ENCODE assay signal across 25 cellular contexts in the genomic region with DNA sequence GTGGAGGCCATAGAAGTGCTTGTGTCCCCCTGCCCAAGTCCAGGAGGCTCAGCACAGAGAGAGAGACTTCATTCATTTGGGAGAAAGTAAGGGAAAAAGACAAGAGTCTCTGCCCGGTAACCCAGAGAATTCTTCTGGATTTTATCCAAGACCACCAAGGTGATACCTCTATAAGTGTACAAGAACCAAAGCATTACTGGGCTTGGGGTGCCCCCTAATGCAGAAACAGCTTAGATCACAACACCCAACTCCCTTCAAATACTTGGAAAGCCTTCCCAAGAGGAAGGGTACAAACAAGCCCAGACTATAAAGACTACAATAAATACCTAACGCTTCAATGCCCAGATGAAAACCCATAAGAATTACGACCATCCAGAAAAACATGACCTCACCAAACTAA.
DNase-seq lines count a peak whose midpoint lies in the region; ATAC-seq, FAIRE-seq and TF ChIP-seq lines count a peak whose summit lies in the region.
"Had no signal": no experiment of that assay in that cellular context is flagged by ENCODE, and none has a peak within 500 bp of the region (broad histone marks: within the 10 kb centered on the region; RNA-seq: fewer than 3 reads in every experiment).

No MANE protein-coding gene starts in this region.

- H3K4me3 ChIP-seq in HepG2 (replicated peaks in 1 of 3; ENCODE audit: insufficient read depth in 1 of 3, low read depth in 2 of 3, low read length in 3 of 3): no peak overlapping the region
- H3K4me3 ChIP-seq in right lobe of liver: no peak overlapping the region
- no peak overlapping the region for H3K4me3 ChIP-seq in endodermal cell (ENCODE audit: low read length)
- no peak overlapping the region for H3K4me3 ChIP-seq in dorsolateral prefrontal cortex
- H3K4me3 ChIP-seq: BLaER1, GM23248 had no signal

- TF ChIP-seq CTCF in HepG2 (CRISPR knock-in tag; IDR thresholded peaks at IDR 0.05) (0 out of 2 replicates have a peak, but pooled peaks have one; percentile 3), right lobe of liver (IDR thresholded peaks at IDR 0.05) (no peak), endodermal cell (conservative IDR thresholded peaks at IDR 0.05) (peak; percentile 68), progenitor cell of endocrine pancreas (IDR thresholded peaks at IDR 0.05; ENCODE audit: unreplicated experiment) (no peak), dorsolateral prefrontal cortex (IDR thresholded peaks at IDR 0.05 in 54 of 56, conservative IDR thresholded peaks at IDR 0.05 in 2 of 56; ENCODE audit: low read depth in 1 of 56, partially characterized antibody in 56 of 56) (no peak)

- H3K9me3 ChIP-seq in HepG2 (ENCODE audit: low read length) (peaks cover 26% of the 10 kb centered on the region), right lobe of liver (no peaks in the 10 kb centered on the region), endodermal cell (ENCODE audit: control insufficient read depth, low read length) (no peaks in the 10 kb centered on the region)
- H3K9me3 ChIP-seq: SK-N-SH had no signal

- H3K79me2 ChIP-seq in HepG2 (ENCODE audit: insufficient read depth, low read length): no peaks in the 10 kb centered on the region

- intact Hi-C loops in HepG2 (cut with micrococcal nuclease; ENCODE audit: unreplicated experiment): no loop called here
- intact Hi-C loops in right lobe of liver (cut with DNase I): no loop called here
- intact Hi-C loops in dorsolateral prefrontal cortex (cut with DNase I): no loop called here

- no peak for DNase-seq in HepG2 (ENCODE audit: low spot score)
- no peak for DNase-seq in right lobe of liver
- peak; percentile 60 for DNase-seq in endodermal cell
- DNase-seq in activated CD8-positive, alpha-beta memory T cell treated with anti-CD3 and anti-CD28 coated beads, Interleukin-2, amount 50 U/mL, for 4 hours: no peak
- DNase-seq in progenitor cell of endocrine pancreas (ENCODE audit: low spot score, unreplicated experiment): no peak
- no peak for DNase-seq in dorsolateral prefrontal cortex
- DNase-seq: CD4-positive, alpha-beta T cell; GM23248; HCEC 1CT; KBM-7; MV-4-11; NCI-H1105; NCI-H1436 treated with DMSO at 0.1 percent for 48 hours; NCI-H1930; NCI-H2107; NCI-H446; NCI-H526; SIG-M5; SK-N-SH; SW 1271 had no signal

- no peak overlapping the region for H3K9ac ChIP-seq in HepG2 (ENCODE audit: insufficient read depth, low read depth, low read length)
- H3K9ac ChIP-seq in endodermal cell (ENCODE audit: extremely low read depth, low read length, poor library complexity, severe bottlenecking): no peak overlapping the region
- H3K9ac ChIP-seq: BLaER1, GM23248, SK-N-SH had no signal

- in situ Hi-C loops in HepG2 (cut with HindIII; ENCODE audit: extremely low pct_ligation_motif_present, low pct_unique_long_range_greater_than_20kb): no loop called here

- no peaks in the 10 kb centered on the region for H3K27me3 ChIP-seq in HepG2 (ENCODE audit: control insufficient read depth in 1 of 2, insufficient read depth in 2 of 2, low read length in 2 of 2)
- H3K27me3 ChIP-seq in right lobe of liver: no peaks in the 10 kb centered on the region
- H3K27me3 ChIP-seq in endodermal cell (ENCODE audit: control insufficient read depth, insufficient read depth, low read length, poor library complexity, severe bottlenecking): no peaks in the 10 kb centered on the region
- no peaks in the 10 kb centered on the region for H3K27me3 ChIP-seq in dorsolateral prefrontal cortex
- H3K27me3 ChIP-seq: BLaER1 had no signal

- H3K27ac Mint-ChIP-seq in endodermal cell (no peak overlapping the region), progenitor cell of endocrine pancreas (no peak overlapping the region)
- H3K27ac Mint-ChIP-seq: CD4-positive, alpha-beta T cell; T-helper 1 cell treated with Interleukin-12 subunit alpha and Interleukin-12 subunit beta and Interleukin-4 antibody, amounts not matched to agents 30 μg/mL and 1 μg/mL, for 36 hours had no signal

- H3K4me3 Mint-ChIP-seq in endodermal cell: no peak overlapping the region
- H3K4me3 Mint-ChIP-seq in progenitor cell of endocrine pancreas (ENCODE audit: low read depth): no peak overlapping the region
- H3K4me3 Mint-ChIP-seq: CD4-positive, alpha-beta T cell; T-helper 1 cell treated with Interleukin-12 subunit alpha and Interleukin-12 subunit beta and Interleukin-4 antibody, amounts not matched to agents 30 μg/mL and 1 μg/mL, for 36 hours had no signal

- BruUV-seq in HepG2 (replicated peaks; lab: Mats Ljungman, UMichigan): no TSS peak

- no peak for FAIRE-seq in HepG2 (lab: Jason Lieb, UNC)
- FAIRE-seq: GM18507, RCC 7860 had no signal

- no peaks in the 10 kb centered on the region for H4K20me1 ChIP-seq in HepG2 (ENCODE audit: insufficient read depth, low read length)
- H4K20me1 ChIP-seq: BLaER1 had no signal

- H3K36me3 Mint-ChIP-seq in endodermal cell (ENCODE audit: low read depth): no peaks in the 10 kb centered on the region
- H3K36me3 Mint-ChIP-seq in progenitor cell of endocrine pancreas (ENCODE audit: insufficient read depth): no peaks in the 10 kb centered on the region

- H2AFZ ChIP-seq in HepG2 (ENCODE audit: low read length): no peak overlapping the region
- H2AFZ ChIP-seq: GM23248 had no signal

- POLR2A ChIA-PET in HepG2 (lab: Yijun Ruan, JAX): no interaction called here

- CTCF ChIA-PET in HepG2 (lab: Yijun Ruan, JAX; ENCODE audit: low intra/inter-chr PET ratio, low total read pairs): no interaction called here

- H3K4me1 Mint-ChIP-seq in endodermal cell (peaks cover 6% of the 10 kb centered on the region), progenitor cell of endocrine pancreas (ENCODE audit: low read depth) (no peaks in the 10 kb centered on the region)

- TF ChIP-seq POLR2A in HepG2 (IDR thresholded peaks at IDR 0.05; ENCODE audit: insufficient read depth in 1 of 2, low read depth in 2 of 2, low read length in 2 of 2) (no peak), right lobe of liver (IDR thresholded peaks at IDR 0.05) (no peak)

- H3K27ac ChIP-seq in HepG2 (ENCODE audit: extremely low read length, insufficient read depth, low read length) (no peak overlapping the region), right lobe of liver (no peak overlapping the region), endodermal cell (ENCODE audit: low read depth, low read length) (no peak overlapping the region), dorsolateral prefrontal cortex (no peak overlapping the region)
- H3K27ac ChIP-seq: BLaER1, GM23248 had no signal

- TF ChIP-seq EP300 in HepG2 (IDR thresholded peaks at IDR 0.05; ENCODE audit: low read depth in 2 of 2, low read length in 2 of 2): no peak
- TF ChIP-seq EP300 in HepG2 (CRISPR knock-in tag; IDR thresholded peaks at IDR 0.05; ENCODE audit: borderline replicate concordance): no peak
- no peak for TF ChIP-seq EP300 in Ishikawa (IDR thresholded peaks at IDR 0.05; ENCODE audit: borderline replicate concordance)

- H3K36me3 ChIP-seq in HepG2 (replicated peaks in 1 of 2; ENCODE audit: control insufficient read depth in 1 of 2, insufficient read depth in 2 of 2, low read length in 2 of 2): no peaks in the 10 kb centered on the region
- H3K36me3 ChIP-seq in right lobe of liver: no peaks in the 10 kb centered on the region
- no peaks in the 10 kb centered on the region for H3K36me3 ChIP-seq in endodermal cell (ENCODE audit: control insufficient read depth, insufficient read depth, low read length)
- H3K36me3 ChIP-seq: BLaER1 had no signal

- H3K27me3 Mint-ChIP-seq in endodermal cell (ENCODE audit: insufficient read depth) (no peaks in the 10 kb centered on the region), progenitor cell of endocrine pancreas (no peaks in the 10 kb centered on the region)
- H3K27me3 Mint-ChIP-seq: CD4-positive, alpha-beta T cell had no signal

- no peaks in the 10 kb centered on the region for H3K9me3 Mint-ChIP-seq in endodermal cell
- peaks cover 14% of the 10 kb centered on the region for H3K9me3 Mint-ChIP-seq in progenitor cell of endocrine pancreas (ENCODE audit: low read depth)

- WGBS in HepG2 (ENCODE audit: low lambda C conversion rate): 29% methylated on average over 3 of the region's 3 CpGs
- 76% methylated on average over 2 of the region's 3 CpGs for WGBS in right lobe of liver (ENCODE audit: insufficient coverage, low coverage, low lambda C conversion rate, missing lambda C conversion rate)
- WGBS in endodermal cell (ENCODE audit: insufficient coverage in 1 of 2, insufficient read length in 1 of 2), 2 experiments: 93 to 100% methylated on average over 2 to 3 of the region's 3 CpGs

- no peak for TF ChIP-seq RAD21 in HepG2 (CRISPR knock-in tag; IDR thresholded peaks at IDR 0.05)
- peak; percentile 48 for TF ChIP-seq RAD21 in Ishikawa (IDR thresholded peaks at IDR 0.05; ENCODE audit: low read depth)

- no peak overlapping the region for H3K4me2 ChIP-seq in HepG2 (ENCODE audit: low read depth, low read length)
- H3K4me2 ChIP-seq: BLaER1, SK-N-SH had no signal

- H3K4me1 ChIP-seq in HepG2 (ENCODE audit: insufficient read depth, low read length): no peaks in the 10 kb centered on the region
- no peaks in the 10 kb centered on the region for H3K4me1 ChIP-seq in right lobe of liver
- H3K4me1 ChIP-seq in endodermal cell (ENCODE audit: control insufficient read depth, insufficient read depth, low read length): no peaks in the 10 kb centered on the region
- H3K4me1 ChIP-seq: BLaER1 had no signal

- ATAC-seq in HepG2 (no peak), right lobe of liver (no peak)

TF ChIP-seq in HepG2, 621 proteins besides CTCF, POLR2A, EP300 and RAD21:
- TF ChIP-seq STAG1 (CRISPR knock-in tag; IDR thresholded peaks at IDR 0.05) (peak; percentile 12; the same call in 1 of the 2 replicates), NFATC3 (CRISPR knock-in tag; IDR thresholded peaks at IDR 0.05) (no peak)
TF ChIP-seq in HepG2: peak in this region for 1.

TF ChIP-seq in Ishikawa, 13 proteins besides CTCF, POLR2A, EP300 and RAD21 (continues in another document):
- TF ChIP-seq CEBPB (IDR thresholded peaks at IDR 0.05) (no peak), TEAD4 (IDR thresholded peaks at IDR 0.05) (no peak), CREB1 (IDR thresholded peaks at IDR 0.05; ENCODE audit: low read depth) (no peak), FOXM1 (IDR thresholded peaks at IDR 0.05; ENCODE audit: borderline replicate concordance, low read depth) (no peak), YY1 (IDR thresholded peaks at IDR 0.05; ENCODE audit: low read depth) (no peak), TCF12 (IDR thresholded peaks at IDR 0.05; ENCODE audit: low read depth) (no peak), NFIC (IDR thresholded peaks at IDR 0.05) (no peak), ZBTB7A (IDR thresholded peaks at IDR 0.05; ENCODE audit: low read depth) (no peak)

Comparison
In these comparisons a context has a peak if more than half of its experiments do, and no peak if none do; other contexts are left out.
1. CTCF ChIP-seq: peak in HepG2 (single experiment) and endodermal cell (single experiment); none in right lobe of liver (0 of 4), progenitor cell of endocrine pancreas (single experiment) and dorsolateral prefrontal cortex (0 of 56).